ENCODE assay signal across 27 cellular contexts in genomic region chr12:126434412-126434811, GRCh38.
"Had no signal": no experiment of that assay in that cellular context is flagged by ENCODE, and none has a peak within 500 bp of the region (broad histone marks: within the 10 kb centered on the region; RNA-seq: fewer than 3 reads in every experiment).

No MANE protein-coding gene starts in this region.

- H3K27ac ChIP-seq: left lung, lower lobe of right lung, pancreas, prostate gland, right atrium auricular region, right lobe of liver, stomach, testis, thyroid gland, upper lobe of right lung had no signal

- H3K27me3 ChIP-seq: left lung, pancreas, right atrium auricular region, right lobe of liver, stomach, testis, thyroid gland, upper lobe of right lung had no signal

- H3K4me1 ChIP-seq: left lung, lower lobe of right lung, pancreas, prostate gland, right atrium auricular region, right lobe of liver, stomach, testis, thyroid gland, upper lobe of right lung had no signal

- H3K9me3 ChIP-seq: lower lobe of right lung, pancreas, prostate gland, right atrium auricular region, right lobe of liver, stomach, testis, thyroid gland, upper lobe of right lung had no signal

- H3K9me3 Mint-ChIP-seq: nephron had no signal

- H3K36me3 Mint-ChIP-seq: stimulated activated naive B cell treated with anti-CD40 and anti-IgM and Interleukin-4, amounts not matched to agents 10 μg/mL and 1 μg/mL and 100 μg/mL, for 72 hours had no signal

- H3K36me3 ChIP-seq: left lung, lower lobe of right lung, pancreas, prostate gland, right atrium auricular region, right lobe of liver, stomach, thyroid gland, upper lobe of right lung had no signal

- H3K4me2 ChIP-seq: smooth muscle cell had no signal

- DNase-seq: hippocampal formation; kidney glomerular epithelial cell; left cardiac atrium; left lung; lower lobe of right lung; mammary epithelial cell; mesenchymal stem cell; naive thymus-derived CD8-positive, alpha-beta T cell; nucleus accumbens; pancreas; posterior cingulate gyrus; right lobe of liver; stimulated activated CD4-positive, alpha-beta T cell treated with anti-CD3 and anti-CD28 coated beads, Interleukin-12 subunit alpha, Interleukin-12 subunit beta, amount 100 ng/mL, for 4 hours; stimulated activated CD4-positive, alpha-beta T cell treated with anti-CD3 and anti-CD28 coated beads, Interleukin-15, amount 100 ng/mL, for 24 hours; stimulated activated CD4-positive, alpha-beta T cell treated with anti-CD3 and anti-CD28 coated beads, Interleukin-2, amount 100 ng/mL, for 24 hours; stimulated activated CD4-positive, alpha-beta T cell treated with anti-CD3 and anti-CD28 coated beads, Interleukin-4, amount 100 ng/mL, for 1 hour; stimulated activated naive B cell treated with anti-CD40 and anti-IgM and Interleukin-4, amounts not matched to agents 10 μg/mL and 1 μg/mL and 100 μg/mL, for 72 hours; stimulated activated naive CD8-positive, alpha-beta T cell treated with anti-CD3 and anti-CD28 coated beads, Interleukin-15, Interleukin-2, amounts not matched to agents 100 U/mL and 50 U/mL, for 24 hours; stomach; testis; thyroid gland; trophoblast cell; upper lobe of right lung had no signal

- H3K4me3 Mint-ChIP-seq: naive thymus-derived CD8-positive, alpha-beta T cell; nephron; stimulated activated naive B cell treated with anti-CD40 and anti-IgM and Interleukin-4, amounts not matched to agents 10 μg/mL and 1 μg/mL and 100 μg/mL, for 72 hours had no signal

- H3K27me3 Mint-ChIP-seq: stimulated activated naive B cell treated with anti-CD40 and anti-IgM and Interleukin-4, amounts not matched to agents 10 μg/mL and 1 μg/mL and 100 μg/mL, for 72 hours had no signal

- H3K4me3 ChIP-seq: left lung, lower lobe of right lung, pancreas, prostate gland, right atrium auricular region, right lobe of liver, smooth muscle cell, stomach, testis, thyroid gland, upper lobe of right lung had no signal

- ATAC-seq: left cardiac atrium; left lung; lower lobe of right lung; naive thymus-derived CD8-positive, alpha-beta T cell; pancreas; right lobe of liver; stimulated activated naive B cell treated with anti-CD40 and anti-IgM and Interleukin-4, amounts not matched to agents 10 μg/mL and 1 μg/mL and 100 μg/mL, for 72 hours; stimulated activated naive CD8-positive, alpha-beta T cell treated with anti-CD3 and anti-CD28 coated beads, Interleukin-15, Interleukin-2, amounts not matched to agents 100 U/mL and 50 U/mL, for 24 hours; upper lobe of right lung had no signal

- H3K4me1 Mint-ChIP-seq: naive thymus-derived CD8-positive, alpha-beta T cell; stimulated activated naive B cell treated with anti-CD40 and anti-IgM and Interleukin-4, amounts not matched to agents 10 μg/mL and 1 μg/mL and 100 μg/mL, for 72 hours had no signal

- H3K27ac Mint-ChIP-seq: naive thymus-derived CD8-positive, alpha-beta T cell; nephron; stimulated activated naive B cell treated with anti-CD40 and anti-IgM and Interleukin-4, amounts not matched to agents 10 μg/mL and 1 μg/mL and 100 μg/mL, for 72 hours had no signal
